ENCODE assay signal across 25 cellular contexts in genomic region chr16:865026-865425, GRCh38.
DNase-seq lines count a peak whose midpoint lies in the region; ATAC-seq and TF ChIP-seq lines count a peak whose summit lies in the region.
"Had no signal": no experiment of that assay in that cellular context is flagged by ENCODE, and none has a peak within 500 bp of the region (broad histone marks: within the 10 kb centered on the region; RNA-seq: fewer than 3 reads in every experiment).

No MANE protein-coding gene starts in this region.

- H3K27ac ChIP-seq in adrenal gland, result no peak overlapping the region
- no peak overlapping the region for H3K27ac ChIP-seq in endodermal cell (ENCODE audit: low read depth, low read length)
- H3K27ac ChIP-seq: A549; BLaER1 treated with 17β-estradiol and CSF1 and Interleukin-3, amounts not matched to agents 10 nM and 100 nM; GM23248 had no signal

- no peaks in the 10 kb centered on the region for H3K4me1 Mint-ChIP-seq in endodermal cell
- H3K4me1 Mint-ChIP-seq: CD14-positive monocyte had no signal

- H3K36me3 ChIP-seq in adrenal gland (replicated peaks in 1 of 2) (no peaks in the 10 kb centered on the region), endodermal cell (ENCODE audit: control insufficient read depth, insufficient read depth, low read length) (no peaks in the 10 kb centered on the region)
- H3K36me3 ChIP-seq: BE2C had no signal

- H3K9ac ChIP-seq in endodermal cell (ENCODE audit: extremely low read depth, low read length, poor library complexity, severe bottlenecking), result no peak overlapping the region
- H3K9ac ChIP-seq: BLaER1 treated with 17β-estradiol and CSF1 and Interleukin-3, amounts not matched to agents 10 nM and 100 nM; GM23248 had no signal

- no peaks in the 10 kb centered on the region for H3K27me3 Mint-ChIP-seq in endodermal cell (ENCODE audit: insufficient read depth)
- H3K27me3 Mint-ChIP-seq: CD4-positive, alpha-beta T cell; CD8-positive, alpha-beta memory T cell had no signal

- WGBS in adrenal gland, 4 donors, result 91 to 96% (median 92%) methylated on average over 5 of the region's 5 CpGs
- WGBS in endodermal cell (ENCODE audit: insufficient coverage in 1 of 2, insufficient read length in 1 of 2), 2 experiments, result 91 to 95% methylated on average over 5 of the region's 5 CpGs

- TF ChIP-seq POLR2A in adrenal gland (IDR thresholded peaks at IDR 0.05), result no peak

- H3K9me3 ChIP-seq in adrenal gland (replicated peaks in 1 of 3), result no peaks in the 10 kb centered on the region
- H3K9me3 ChIP-seq in endodermal cell (ENCODE audit: control insufficient read depth, low read length), result no peaks in the 10 kb centered on the region
- H3K9me3 ChIP-seq: A549, BE2C had no signal

- H3K9me3 Mint-ChIP-seq in endodermal cell, result peaks cover 17% of the 10 kb centered on the region

- no peaks in the 10 kb centered on the region for H3K27me3 ChIP-seq in adrenal gland
- no peaks in the 10 kb centered on the region for H3K27me3 ChIP-seq in endodermal cell (ENCODE audit: control insufficient read depth, insufficient read depth, low read length, poor library complexity, severe bottlenecking)
- H3K27me3 ChIP-seq: BE2C; BLaER1 treated with 17β-estradiol and CSF1 and Interleukin-3, amounts not matched to agents 10 nM and 100 nM had no signal

- no peak for TF ChIP-seq CTCF in LNCaP clone FGC (IDR thresholded peaks at IDR 0.05; ENCODE audit: control insufficient read depth, extremely low read depth, insufficient read depth)
- no peak for TF ChIP-seq CTCF in adrenal gland (IDR thresholded peaks at IDR 0.05)
- TF ChIP-seq CTCF in endodermal cell (conservative IDR thresholded peaks at IDR 0.05), result no peak

- no peak overlapping the region for H3K4me3 ChIP-seq in LNCaP clone FGC (ENCODE audit: low read depth, low read length)
- no peak overlapping the region for H3K4me3 ChIP-seq in adrenal gland
- no peak overlapping the region for H3K4me3 ChIP-seq in endodermal cell (ENCODE audit: low read length)
- H3K4me3 ChIP-seq: A549; BLaER1 treated with 17β-estradiol and CSF1 and Interleukin-3, amounts not matched to agents 10 nM and 100 nM; GM12878; GM23248 had no signal

- DNase-seq in NOMO-1 treated with DMSO at 0.1 percent for 48 hours (lab: John Stamatoyannopoulos, UW; ENCODE audit: unreplicated experiment) (peak; percentile 52), NOMO-1 treated with dmso at 0.1 percent for 144 hours (lab: John Stamatoyannopoulos, UW; ENCODE audit: unreplicated experiment) (no peak), LNCaP clone FGC (ENCODE audit: low read depth) (peak; percentile 10), left colon (no peak), adrenal gland (no peak), T1000 (lab: John Stamatoyannopoulos, UW) (no peak), endodermal cell (no peak)
- DNase-seq: 8988T; ACHN; AML-193; BE2C; CD4-positive, alpha-beta T cell; CD8-positive, alpha-beta memory T cell; DMS 273 treated with DMSO at 0.1 percent for 48 hours; DMS79; EL; GDM1; GM23248; H7; HFFc6 had no signal

- peaks cover 4% of the 10 kb centered on the region for H3K36me3 Mint-ChIP-seq in endodermal cell (ENCODE audit: low read depth)

- no peak overlapping the region for H3K27ac Mint-ChIP-seq in endodermal cell
- H3K27ac Mint-ChIP-seq: CD14-positive monocyte; CD4-positive, alpha-beta T cell; HFFc6 had no signal

- H3K4me3 Mint-ChIP-seq in endodermal cell, result no peak overlapping the region
- H3K4me3 Mint-ChIP-seq: CD14-positive monocyte; CD4-positive, alpha-beta T cell; CD8-positive, alpha-beta memory T cell; HFFc6 had no signal

- ATAC-seq in left colon, result peak; percentile 83
- ATAC-seq: A549, GM12878, HCT116 had no signal

- intact Hi-C loops in left colon (cut with DNase I, micrococcal nuclease) (no loop called here), adrenal gland (cut with DNase I) (no loop called here)

- H3K4me1 ChIP-seq in adrenal gland (replicated peaks in 1 of 2) (no peaks in the 10 kb centered on the region), endodermal cell (ENCODE audit: control insufficient read depth, insufficient read depth, low read length) (no peaks in the 10 kb centered on the region)
- H3K4me1 ChIP-seq: A549, BE2C had no signal

Comparison
In these comparisons a context has a peak if more than half of its experiments do, and no peak if none do; other contexts are left out.
1. DNase-seq: peak in NOMO-1 treated with DMSO at 0.1 percent for 48 hours (single experiment) and LNCaP clone FGC (single experiment); none in NOMO-1 treated with dmso at 0.1 percent for 144 hours (single experiment), left colon (0 of 2), adrenal gland (0 of 7), T1000 (single experiment) and endodermal cell (single experiment).